9 cellular contexts compared by ENCODE assay signal in genomic region chr3:64223809-64224570, GRCh38. TPM values are rescaled to one million over a fixed set of nuclear protein-coding genes. Genes with fewer than 3 reads are reported as not detected.
A peak's percentile ranks its signal among the peaks of the same experiment; 100 is the strongest.
DNase-seq lines count a peak whose midpoint lies in the region; ATAC-seq and TF ChIP-seq lines count a peak whose summit lies in the region.
"Had no signal": no experiment of that assay in that cellular context is flagged by ENCODE, and none has a peak within 500 bp of the region (broad histone marks: within the 10 kb centered on the region; RNA-seq: fewer than 3 reads in every experiment).

No MANE protein-coding gene starts in this region.

- no peaks in the 10 kb centered on the region for H3K9me3 ChIP-seq in esophagus squamous epithelium
- no peaks in the 10 kb centered on the region for H3K9me3 ChIP-seq in neuron (ENCODE audit: low read length)

- no peak for ATAC-seq in HG03378 (IDR thresholded peaks at IDR 0.05; ENCODE audit: unreplicated experiment)
- no peak for ATAC-seq in HG02571 (IDR thresholded peaks at IDR 0.05; ENCODE audit: unreplicated experiment)

- no peaks in the 10 kb centered on the region for H3K27me3 ChIP-seq in esophagus squamous epithelium
- H3K27me3 ChIP-seq in neuron (ENCODE audit: insufficient read depth, low read length), result no peaks in the 10 kb centered on the region

- no peaks in the 10 kb centered on the region for H3K9me3 Mint-ChIP-seq in activated CD4-positive, alpha-beta T cell treated with anti-CD3 and anti-CD28 coated beads, Interleukin-2, amount 10 ng/mL, durations not matched to agents 24 days and 14 days

- TF ChIP-seq POLR2A in esophagus squamous epithelium (IDR thresholded peaks at IDR 0.05), result no peak

- no peaks in the 10 kb centered on the region for H3K27me3 Mint-ChIP-seq in activated CD4-positive, alpha-beta T cell treated with anti-CD3 and anti-CD28 coated beads, Interleukin-2, amount 10 ng/mL, durations not matched to agents 24 days and 14 days

- H3K36me3 Mint-ChIP-seq in activated CD4-positive, alpha-beta T cell treated with anti-CD3 and anti-CD28 coated beads, Interleukin-2, amount 10 ng/mL, durations not matched to agents 24 days and 14 days (ENCODE audit: low read depth), result no peaks in the 10 kb centered on the region

- H3K4me1 Mint-ChIP-seq in activated CD4-positive, alpha-beta T cell treated with anti-CD3 and anti-CD28 coated beads, Interleukin-2, amount 10 ng/mL, durations not matched to agents 24 days and 14 days, result no peaks in the 10 kb centered on the region

- DNase-seq in AG09309 (ENCODE audit: low read depth) (no peak), NCI-H524 treated with DMSO at 0.1 percent for 48 hours (lab: John Stamatoyannopoulos, UW) (peak; percentile 37), esophagus squamous epithelium (lab: John Stamatoyannopoulos, UW) (no peak), MV-4-11 (lab: John Stamatoyannopoulos, UW) (no peak)
- no peak for DNase-seq in activated CD4-positive, alpha-beta T cell treated with anti-CD3 and anti-CD28 coated beads, Interleukin-2, amount 10 ng/mL, durations not matched to agents 24 days and 14 days
- DNase-seq: NCI-H1436 treated with DMSO at 0.1 percent for 48 hours had no signal

- peak overlapping the region in 3 of 4 donors; percentile 49 to 81 (median 72) for H3K27ac ChIP-seq in esophagus squamous epithelium

- no peak overlapping the region for H3K27ac Mint-ChIP-seq in activated CD4-positive, alpha-beta T cell treated with anti-CD3 and anti-CD28 coated beads, Interleukin-2, amount 10 ng/mL, durations not matched to agents 24 days and 14 days

- H3K4me3 ChIP-seq in AG09309 (ENCODE audit: control insufficient read depth, low read depth, low read length), result peak overlapping the region; percentile 14; the same call in 1 of the 2 replicates
- peak overlapping the region in 2 of 4 donors; percentile 23 to 51 for H3K4me3 ChIP-seq in esophagus squamous epithelium
- H3K4me3 ChIP-seq in neuron (ENCODE audit: low read length), result peak overlapping the region; percentile 56

- H2AFZ ChIP-seq in neuron (ENCODE audit: low read depth, low read length), result no peak overlapping the region

- intact Hi-C loops in esophagus squamous epithelium (cut with DNase I), result no loop called here
- intact Hi-C loops in activated CD4-positive, alpha-beta T cell treated with anti-CD3 and anti-CD28 coated beads, Interleukin-2, amount 10 ng/mL, durations not matched to agents 24 days and 14 days (cut with micrococcal nuclease), result no loop called here

- TF ChIP-seq CTCF in AG09309 (IDR thresholded peaks at IDR 0.05; ENCODE audit: control insufficient read depth, insufficient read depth, low read depth, low read length, missing control alignments) (peak; percentile 45), esophagus squamous epithelium (IDR thresholded peaks at IDR 0.05) (no peak)

- 59 to 68% methylated on average over 5 of the region's 5 CpGs for WGBS in esophagus squamous epithelium, 2 donors

- H3K4me1 ChIP-seq in esophagus squamous epithelium (peaks cover 6 to 72% (median 29%) of the 10 kb centered on the region in 3 donors), neuron (ENCODE audit: insufficient read depth, low read length) (peaks cover 40% of the 10 kb centered on the region)

- H3K4me3 Mint-ChIP-seq in activated CD4-positive, alpha-beta T cell treated with anti-CD3 and anti-CD28 coated beads, Interleukin-2, amount 10 ng/mL, durations not matched to agents 24 days and 14 days, result no peak overlapping the region

- H3K36me3 ChIP-seq in esophagus squamous epithelium, result no peaks in the 10 kb centered on the region
- no peaks in the 10 kb centered on the region for H3K36me3 ChIP-seq in neuron (ENCODE audit: insufficient read depth, low read length)

RNA-seq across cellular contexts. Expression of gene PRICKLE2, which starts 1.3 kb away (rescaled TPM):
- 10 to 100 TPM in 2 of 4 donors, 1 to 10 TPM in 2; 3.4 to 29.2 (median 12.6) TPM for total RNA-seq in esophagus squamous epithelium
- not detected in 2 replicates for total RNA-seq in activated CD4-positive, alpha-beta T cell treated with anti-CD3 and anti-CD28 coated beads, Interleukin-2, amount 10 ng/mL, durations not matched to agents 24 days and 14 days
